Comparison of ENCODE assay signal across 1 cellular context in the genomic region with DNA sequence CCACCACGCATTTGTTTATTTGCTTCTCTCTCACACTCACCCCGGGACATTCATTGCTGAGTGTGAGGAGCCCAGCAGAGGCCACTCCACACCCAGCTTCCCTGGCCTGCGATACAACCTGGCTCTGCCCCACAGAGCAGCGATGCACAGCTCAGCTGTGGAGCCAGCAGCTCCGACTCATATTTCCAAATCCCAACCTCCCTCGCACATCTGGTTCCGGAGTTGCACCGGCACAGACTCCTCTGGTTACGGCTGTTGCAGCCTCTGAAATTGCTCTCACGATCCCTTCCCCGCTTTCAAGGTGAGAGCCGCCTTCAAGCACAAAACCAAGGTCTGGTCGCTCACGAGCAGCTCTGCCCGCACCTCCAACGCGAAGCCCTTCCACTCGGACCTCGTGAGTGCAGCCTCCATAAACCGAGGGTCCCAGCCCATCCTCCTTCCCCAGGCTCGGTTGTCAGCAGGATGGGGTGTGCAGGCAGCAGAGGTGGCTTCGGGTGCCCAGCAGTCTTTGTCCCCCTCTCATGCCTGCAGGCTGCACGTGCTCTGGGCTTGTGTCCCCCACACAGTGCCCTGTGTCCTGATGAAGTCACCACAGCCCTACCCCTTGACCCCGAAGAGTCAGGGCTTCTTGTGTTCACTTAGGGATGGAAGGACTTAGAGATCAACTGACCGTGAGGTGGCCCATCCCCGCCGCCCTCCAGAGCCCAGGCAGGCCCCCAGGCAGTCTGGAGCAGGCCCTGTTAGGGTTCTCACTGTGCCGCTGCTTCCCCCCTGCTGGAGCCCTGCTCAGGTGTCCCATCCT.
TF ChIP-seq lines count a peak whose summit lies in the region.

No MANE protein-coding gene starts in this region.

TF ChIP-seq in H1, 55 proteins besides CTCF, POLR2A, EP300 and RAD21:
- TF ChIP-seq MAFK (IDR thresholded peaks at IDR 0.05; ENCODE audit: low read depth, low read length): no peak
- TF ChIP-seq SRF (IDR thresholded peaks at IDR 0.05; ENCODE audit: low read depth, low read length): no peak
- no peak for TF ChIP-seq POU5F1 (IDR thresholded peaks at IDR 0.05; ENCODE audit: low read depth, low read length)
- TF ChIP-seq TAF7 (optimal IDR thresholded peaks at IDR 0.05; ENCODE audit: borderline replicate concordance, low read depth, low read length): no peak
- TF ChIP-seq JUND (IDR thresholded peaks at IDR 0.05; ENCODE audit: low read length): no peak
- no peak for TF ChIP-seq CBX8 (IDR thresholded peaks at IDR 0.05; ENCODE audit: borderline replicate concordance, low read depth, low read length)
- TF ChIP-seq HDAC2 (IDR thresholded peaks at IDR 0.05; ENCODE audit: borderline replicate concordance in 1 of 2, low read depth in 2 of 2, low read length in 2 of 2): no peak
- no peak for TF ChIP-seq EGR1 (IDR thresholded peaks at IDR 0.05; ENCODE audit: borderline replicate concordance, low read depth, low read length)
